Comparison of ENCODE assay signal across 1 cellular context in the genomic region with DNA sequence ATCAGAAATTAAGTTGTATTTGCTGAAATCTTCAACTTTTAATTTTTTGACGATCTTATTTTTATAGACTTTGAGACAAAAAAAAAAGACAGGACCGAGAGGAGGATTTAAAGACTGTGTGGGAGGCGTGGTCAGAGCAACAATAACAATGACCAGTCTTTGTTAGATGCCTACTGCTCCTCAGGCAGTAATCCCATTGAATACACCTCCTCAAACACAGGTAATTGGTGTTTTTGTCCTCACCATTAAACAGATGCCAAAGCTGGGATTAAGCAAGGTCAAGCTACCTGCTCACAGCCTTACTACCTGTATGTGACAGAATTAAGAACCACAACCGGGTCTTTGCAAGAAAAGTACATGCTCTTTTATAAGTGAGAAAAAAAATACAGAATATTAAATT.
A peak's percentile ranks its signal among the peaks of the same experiment; 100 is the strongest.
TF ChIP-seq lines count a peak whose summit lies in the region.

No MANE protein-coding gene starts in this region.

TF ChIP-seq in GM23338, 12 proteins besides CTCF, POLR2A, EP300 and RAD21 (continued from another document):
- TF ChIP-seq NANOG (IDR thresholded peaks at IDR 0.05; ENCODE audit: borderline replicate concordance), result peak; percentile 38; the same call in 1 of the 2 replicates
- no peak for TF ChIP-seq CREB1 (CRISPR knock-in tag; IDR thresholded peaks at IDR 0.05; ENCODE audit: low read depth)
- TF ChIP-seq ZNF331 (CRISPR knock-in tag; IDR thresholded peaks at IDR 0.05; ENCODE audit: low read depth), result no peak
TF ChIP-seq in GM23338: peak in this region for 2.
